In genomic region chr10:29845166-29845565, GRCh38 we compare ENCODE assay signal across 6 cellular contexts.
"Had no signal": no experiment of that assay in that cellular context is flagged by ENCODE, and none has a peak within 500 bp of the region (broad histone marks: within the 10 kb centered on the region; RNA-seq: fewer than 3 reads in every experiment).

No MANE protein-coding gene starts in this region.

- FAIRE-seq: H1, H54 had no signal

- H3K4me3 ChIP-seq: GM23248 had no signal

- H2AFZ ChIP-seq: GM23248 had no signal

- H3K9ac ChIP-seq: GM23248 had no signal

- DNase-seq: GM23248, H9, HCEC 1CT, KBM-7 had no signal

- H3K27ac ChIP-seq: GM23248 had no signal
